15 cellular contexts compared by ENCODE assay signal in genomic region chr1:56572334-56573050, GRCh38. TPM values are rescaled to one million over a fixed set of nuclear protein-coding genes. Genes with fewer than 3 reads are reported as not detected.
A peak's percentile ranks its signal among the peaks of the same experiment; 100 is the strongest.
DNase-seq lines count a peak whose midpoint lies in the region; ATAC-seq and TF ChIP-seq lines count a peak whose summit lies in the region.
"Had no signal": no experiment of that assay in that cellular context is flagged by ENCODE, and none has a peak within 500 bp of the region (broad histone marks: within the 10 kb centered on the region; RNA-seq: fewer than 3 reads in every experiment).

No MANE protein-coding gene starts in this region.

- no peaks in the 10 kb centered on the region for H3K27me3 ChIP-seq in GM23248 (replicated peaks; ENCODE audit: insufficient read depth)
- no peaks in the 10 kb centered on the region for H3K27me3 ChIP-seq in hepatocyte
- H3K27me3 ChIP-seq in gastrocnemius medialis = no peaks in the 10 kb centered on the region

- H3K36me3 ChIP-seq in GM23248 (ENCODE audit: low read depth) (no peaks in the 10 kb centered on the region; the same call in 1 of the 2 replicates), hepatocyte (replicated peaks; ENCODE audit: insufficient read depth, low read depth) (no peaks in the 10 kb centered on the region), gastrocnemius medialis (no peaks in the 10 kb centered on the region)

- intact Hi-C loops in gastrocnemius medialis (cut with DNase I; ENCODE audit: low total_unique reads) = loop anchor here (5.0 kb wide), 2 partner anchors 145 to 500 kb away; no protein-coding TSS in a partner anchor

- ATAC-seq in gastrocnemius medialis (no peak), HG03159 (IDR thresholded peaks at IDR 0.05; ENCODE audit: unreplicated experiment) (no peak)
- ATAC-seq: left lobe of liver, T-cell had no signal

- H3F3A ChIP-seq in GM23248 (ENCODE audit: insufficient read depth) = peaks cover 22% of the 10 kb centered on the region; the same call in 1 of the 2 replicates

- no peaks in the 10 kb centered on the region for H3K9me3 ChIP-seq in GM23248 (ENCODE audit: low read depth)
- H3K9me3 ChIP-seq in hepatocyte (ENCODE audit: low read depth) = no peaks in the 10 kb centered on the region
- no peaks in the 10 kb centered on the region for H3K9me3 ChIP-seq in gastrocnemius medialis

- H3K4me3 ChIP-seq in GM23248 (peak overlapping the region; percentile 38), hepatocyte (no peak overlapping the region), gastrocnemius medialis (peak overlapping the region; percentile 13 to 99 (median 52))

- DNase-seq in GM23248 = no peak
- DNase-seq in hepatocyte (ENCODE audit: low spot score) = no peak
- DNase-seq in gastrocnemius medialis = no peak
- DNase-seq in HUDEP-2 (lab: John Stamatoyannopoulos, UW; ENCODE audit: unreplicated experiment in 76 of 76) = no peak
- no peak for DNase-seq in activated CD4-positive, alpha-beta T cell treated with anti-CD3 and anti-CD28 coated beads for 48 hours
- no peak for DNase-seq in occipital lobe (lab: John Stamatoyannopoulos, UW)
- DNase-seq: activated CD4-positive, alpha-beta T cell treated with anti-CD3 and anti-CD28 coated beads, Interleukin-2, amount 50 U/mL, for 1 hour; DMS153; effector memory CD4-positive, alpha-beta T cell; NCI-H2171; T-cell had no signal

- TF ChIP-seq CTCF in VCaP (conservative IDR thresholded peaks at IDR 0.05) (no peak), hepatocyte (IDR thresholded peaks at IDR 0.05; ENCODE audit: poor library complexity) (no peak), gastrocnemius medialis (IDR thresholded peaks at IDR 0.05 in 4 of 5, conservative IDR thresholded peaks at IDR 0.05 in 1 of 5) (no peak)

- no peak overlapping the region for H3K9ac ChIP-seq in GM23248

- peaks cover 9% of the 10 kb centered on the region for H4K20me1 ChIP-seq in GM23248 (ENCODE audit: insufficient read depth)
- peaks cover 99% of the 10 kb centered on the region for H4K20me1 ChIP-seq in hepatocyte (ENCODE audit: insufficient read depth, poor library complexity, severe bottlenecking)

- H3K9me2 ChIP-seq in GM23248 (ENCODE audit: insufficient read depth) = no peaks in the 10 kb centered on the region
- no peaks in the 10 kb centered on the region for H3K9me2 ChIP-seq in hepatocyte (replicated peaks; ENCODE audit: insufficient read depth)

- 35 to 60% methylated on average over 4 of the region's 4 CpGs for WGBS in GM23248 (ENCODE audit: low coverage in 1 of 2, low lambda C conversion rate in 2 of 2, missing lambda C conversion rate in 2 of 2), 2 experiments
- 70% methylated on average over 4 of the region's 4 CpGs for WGBS in hepatocyte (ENCODE audit: low lambda C conversion rate, missing lambda C conversion rate)

- H3K27ac ChIP-seq in GM23248 (no peak overlapping the region), VCaP (peak overlapping the region; percentile 54), hepatocyte (peak overlapping the region; percentile 59), gastrocnemius medialis (peak overlapping the region; percentile 28 to 73 (median 48))

- in situ Hi-C loops in GM23248 (cut with MboI) = no loop called here
- in situ Hi-C loops in gastrocnemius medialis (cut with MboI; ENCODE audit: low sequenced_read_pairs in 4 of 4) = no loop called here

- TF ChIP-seq POLR2A in gastrocnemius medialis (IDR thresholded peaks at IDR 0.05) = no peak

- H2AFZ ChIP-seq in GM23248 (no peak overlapping the region), hepatocyte (no peak overlapping the region)

- H3K4me1 ChIP-seq in GM23248 (ENCODE audit: insufficient read depth) = peaks cover 39% of the 10 kb centered on the region
- peaks cover 58% of the 10 kb centered on the region for H3K4me1 ChIP-seq in hepatocyte (ENCODE audit: insufficient read depth)
- peaks cover 59 to 73% of the 10 kb centered on the region in 2 donors for H3K4me1 ChIP-seq in gastrocnemius medialis

- H3K79me2 ChIP-seq in GM23248 (ENCODE audit: insufficient read depth) = peaks cover 100% of the 10 kb centered on the region
- peaks cover 99% of the 10 kb centered on the region for H3K79me2 ChIP-seq in hepatocyte

- H3K4me2 ChIP-seq in GM23248 (ENCODE audit: unreplicated experiment) (peak overlapping the region; percentile 66), hepatocyte (peak overlapping the region; percentile 79)

RNA-seq across cellular contexts. Expression of gene PLPP3, which starts 6.9 kb away (rescaled TPM):
- total RNA-seq in GM23248 (2014; rRNA removed; shearing (Covaris generic)) = 156 and 159 TPM in 2 replicates
- polyA plus RNA-seq in GM23248 (2016; fragmentation: Nextera tagmentation; extraction: Ambion mirVana) = 79.5 and 80.1 TPM in 2 replicates
- 159 TPM in 2 replicates for total RNA-seq in hepatocyte
- polyA plus RNA-seq in hepatocyte = 103 TPM in 2 replicates
- 10 to 100 TPM; 53.2 to 71.5 (median 55.5) TPM for total RNA-seq in gastrocnemius medialis
- 36.5 TPM for total RNA-seq in occipital lobe
- total RNA-seq: activated T-helper 1 cell treated with anti-CD3 and anti-CD28 coated beads, Interleukin-12 subunit alpha, Interleukin-12 subunit beta, Interleukin-2, Interleukin-4 antibody, amounts not matched to agents 30 ng/mL and 10 ng/mL and 1 ng/mL, durations not matched to agents 14 hours and 24 hours and 36 hours had no signal
